19 cellular contexts compared by ENCODE assay signal in the genomic region with DNA sequence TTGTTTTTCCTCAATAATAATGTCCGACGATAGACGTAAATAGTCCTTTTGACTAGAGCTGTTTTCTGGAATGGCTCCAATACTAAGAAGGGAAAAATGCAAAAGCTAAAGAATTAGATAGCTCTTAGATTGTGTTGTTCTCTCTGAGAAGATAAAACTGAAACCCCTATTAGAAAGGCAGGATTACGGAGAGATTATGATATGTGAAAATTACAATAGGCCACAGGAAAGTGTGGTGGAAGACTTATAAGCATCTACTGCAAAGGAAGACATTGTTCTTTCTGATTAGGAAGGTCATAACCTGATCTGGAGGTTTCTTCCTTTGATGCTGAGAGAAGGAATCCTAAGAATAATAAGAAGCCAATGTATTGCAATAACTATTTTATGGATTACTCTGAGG. TPM values are rescaled to one million over a fixed set of nuclear protein-coding genes. Genes with fewer than 3 reads are reported as not detected.
DNase-seq lines count a peak whose midpoint lies in the region; ATAC-seq and TF ChIP-seq lines count a peak whose summit lies in the region.
"Had no signal": no experiment of that assay in that cellular context is flagged by ENCODE, and none has a peak within 500 bp of the region (broad histone marks: within the 10 kb centered on the region; RNA-seq: fewer than 3 reads in every experiment).

No MANE protein-coding gene starts in this region.

- no peak for ATAC-seq in GM19467 (IDR thresholded peaks at IDR 0.05; ENCODE audit: unreplicated experiment)
- ATAC-seq in HG03571 (IDR thresholded peaks at IDR 0.05; ENCODE audit: unreplicated experiment), result no peak
- ATAC-seq: GM12878 had no signal

- no peaks in the 10 kb centered on the region for H3K36me3 Mint-ChIP-seq in HFFc6 (ENCODE audit: low read depth)
- H3K36me3 Mint-ChIP-seq: CD14-positive monocyte; CD8-positive, alpha-beta memory T cell had no signal

- H3K27me3 ChIP-seq in HAP-1 (ENCODE audit: low read depth), result no peaks in the 10 kb centered on the region
- H3K27me3 ChIP-seq: BE2C; BLaER1 treated with 17β-estradiol and CSF1 and Interleukin-3, amounts not matched to agents 10 nM and 100 nM had no signal

- no peak overlapping the region for H3K4me3 ChIP-seq in HAP-1
- H3K4me3 ChIP-seq: BLaER1 treated with 17β-estradiol and CSF1 and Interleukin-3, amounts not matched to agents 10 nM and 100 nM; GM12878 had no signal

- no peaks in the 10 kb centered on the region for H3K36me3 ChIP-seq in HAP-1 (replicated peaks)
- H3K36me3 ChIP-seq: BE2C; BLaER1 treated with 17β-estradiol and CSF1 and Interleukin-3, amounts not matched to agents 10 nM and 100 nM had no signal

- no peak for TF ChIP-seq CTCF in HFFc6 (IDR thresholded peaks at IDR 0.05)

- no peak for DNase-seq in HFFc6
- peak; percentile 78 for DNase-seq in dermis blood vessel endothelial cell
- DNase-seq in left kidney (ENCODE audit: low read depth, low spot score), result peak; percentile 17
- DNase-seq in pulmonary artery endothelial cell (ENCODE audit: low read depth, low spot score), result peak; percentile 62
- DNase-seq in HAP-1 (ENCODE audit: low spot score in 2 of 2), result no peak
- DNase-seq: AML-193; BE2C; CD4-positive, alpha-beta T cell; CD8-positive, alpha-beta memory T cell; DMS 273 treated with DMSO at 0.1 percent for 48 hours; DMS79; EL; GDM1; GOT3 had no signal

- no peaks in the 10 kb centered on the region for H3K4me1 Mint-ChIP-seq in HFFc6 (ENCODE audit: low read depth)
- H3K4me1 Mint-ChIP-seq: CD14-positive monocyte; CD8-positive, alpha-beta memory T cell had no signal

- H3K4me1 ChIP-seq in HAP-1, result no peaks in the 10 kb centered on the region
- H3K4me1 ChIP-seq: BE2C had no signal

- H3K27ac Mint-ChIP-seq in HFFc6, result no peak overlapping the region
- H3K27ac Mint-ChIP-seq: CD14-positive monocyte; CD4-positive, alpha-beta T cell had no signal

- no peaks in the 10 kb centered on the region for H3K9me3 ChIP-seq in HAP-1
- H3K9me3 ChIP-seq: BE2C; BLaER1 treated with 17β-estradiol and CSF1 and Interleukin-3, amounts not matched to agents 10 nM and 100 nM had no signal

- peak overlapping the region; percentile 29; the same call in 1 of the 2 replicates for H3K4me3 Mint-ChIP-seq in HFFc6
- H3K4me3 Mint-ChIP-seq: CD14-positive monocyte; CD4-positive, alpha-beta T cell; CD8-positive, alpha-beta memory T cell had no signal

- in situ Hi-C loops in HAP-1 (cut with MboI; ENCODE audit: low sequenced_read_pairs), result no loop called here

- H3K9me3 Mint-ChIP-seq in HFFc6, result no peaks in the 10 kb centered on the region
- H3K9me3 Mint-ChIP-seq: CD4-positive, alpha-beta T cell had no signal

- peaks cover 1% of the 10 kb centered on the region; the same call in 1 of the 2 replicates for H3K27me3 Mint-ChIP-seq in HFFc6 (ENCODE audit: insufficient read depth)

RNA-seq across cellular contexts. Expression of gene KCNJ16, which starts 33.5 kb away (rescaled TPM):
- not detected for total RNA-seq in HFFc6 (2021; fragmentation: NEBNext Ultra II Directional; extraction: Animal tissue kit (Norgen Biotek cat#: 25700))
- total RNA-seq in dermis blood vessel endothelial cell, result 0.60 and 1.7 TPM in 2 replicates
- 0.07 TPM in 1 of 2 replicates, not detected in the other for total RNA-seq in pulmonary artery endothelial cell
- total RNA-seq: CD4-positive, alpha-beta T cell; CD8-positive, alpha-beta memory T cell; GM12878 had no signal

Comparison
In these comparisons a context has a peak if more than half of its experiments do, and no peak if none do; other contexts are left out.
1. DNase-seq: peak in dermis blood vessel endothelial cell (single experiment), left kidney (single experiment) and pulmonary artery endothelial cell (single experiment); none in HFFc6 (single experiment) and HAP-1 (0 of 2).